ENCODE assay signal across 1 cellular context in genomic region chr21:34456180-34456579, GRCh38. TPM values are rescaled to one million over a fixed set of nuclear protein-coding genes. Genes with fewer than 3 reads are reported as not detected.
"Had no signal": no experiment of that assay in that cellular context is flagged by ENCODE, and none has a peak within 500 bp of the region (broad histone marks: within the 10 kb centered on the region; RNA-seq: fewer than 3 reads in every experiment).

No MANE protein-coding gene starts in this region.

RNA-seq across cellular contexts. Expression of gene SMIM34, which starts 32.4 kb away (rescaled TPM):
- total RNA-seq: GM12878 had no signal
- polyA plus RNA-seq: GM12878 had no signal
